8 cellular contexts compared by ENCODE assay signal in the genomic region with DNA sequence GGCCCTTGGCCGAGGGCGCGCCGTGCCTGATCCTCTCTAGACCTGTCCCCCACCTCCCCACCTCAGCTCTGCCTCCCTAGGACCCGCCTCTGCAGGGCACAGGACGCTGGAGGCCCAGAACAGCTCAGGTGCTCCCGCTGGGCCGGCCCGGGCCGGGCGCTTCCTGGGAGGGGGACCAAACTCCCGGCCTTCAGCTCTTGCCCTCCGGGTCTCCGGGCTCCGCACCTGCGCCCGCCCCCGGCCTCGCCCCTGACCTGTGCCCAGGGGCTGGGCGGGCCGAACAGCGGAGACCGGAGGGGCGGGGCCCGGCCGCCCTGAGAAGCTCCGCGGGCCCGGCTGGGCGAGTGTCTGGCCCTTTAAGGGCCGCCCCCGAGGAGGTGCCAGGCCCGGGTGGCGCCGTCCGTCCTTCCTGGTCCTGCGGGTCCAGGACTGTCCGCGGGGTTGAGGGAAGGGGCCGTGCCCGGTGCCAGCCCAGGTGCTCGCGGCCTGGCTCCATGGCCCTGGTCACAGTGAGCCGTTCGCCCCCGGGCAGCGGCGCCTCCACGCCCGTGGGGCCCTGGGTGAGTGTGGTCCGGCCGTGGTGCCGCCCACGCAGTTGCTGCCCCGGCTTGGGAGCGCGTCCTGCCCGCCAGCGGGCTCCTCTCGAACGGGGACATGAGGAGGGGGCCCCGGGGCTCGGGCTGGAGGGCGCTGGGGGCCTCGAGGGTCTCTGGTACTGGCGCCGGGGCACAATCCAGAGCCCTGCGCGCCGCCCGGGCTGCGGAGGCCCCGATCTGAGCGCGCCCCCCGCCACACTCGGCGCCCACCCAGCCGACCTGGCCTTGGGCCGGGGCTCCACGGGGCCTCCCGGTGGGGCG. TPM values are rescaled to one million over a fixed set of nuclear protein-coding genes. Genes with fewer than 3 reads are reported as not detected.
A peak's percentile ranks its signal among the peaks of the same experiment; 100 is the strongest.
DNase-seq lines count a peak whose midpoint lies in the region; ATAC-seq and TF ChIP-seq lines count a peak whose summit lies in the region.

A gene with protein sequence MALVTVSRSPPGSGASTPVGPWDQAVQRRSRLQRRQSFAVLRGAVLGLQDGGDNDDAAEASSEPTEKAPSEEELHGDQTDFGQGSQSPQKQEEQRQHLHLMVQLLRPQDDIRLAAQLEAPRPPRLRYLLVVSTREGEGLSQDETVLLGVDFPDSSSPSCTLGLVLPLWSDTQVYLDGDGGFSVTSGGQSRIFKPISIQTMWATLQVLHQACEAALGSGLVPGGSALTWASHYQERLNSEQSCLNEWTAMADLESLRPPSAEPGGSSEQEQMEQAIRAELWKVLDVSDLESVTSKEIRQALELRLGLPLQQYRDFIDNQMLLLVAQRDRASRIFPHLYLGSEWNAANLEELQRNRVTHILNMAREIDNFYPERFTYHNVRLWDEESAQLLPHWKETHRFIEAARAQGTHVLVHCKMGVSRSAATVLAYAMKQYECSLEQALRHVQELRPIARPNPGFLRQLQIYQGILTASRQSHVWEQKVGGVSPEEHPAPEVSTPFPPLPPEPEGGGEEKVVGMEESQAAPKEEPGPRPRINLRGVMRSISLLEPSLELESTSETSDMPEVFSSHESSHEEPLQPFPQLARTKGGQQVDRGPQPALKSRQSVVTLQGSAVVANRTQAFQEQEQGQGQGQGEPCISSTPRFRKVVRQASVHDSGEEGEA (plus strand): TSS at position 399 of the 857 bp plus-strand sequence. CDS start 96 bp downstream, at position 495.

- H3K9ac ChIP-seq in iPS-18a (ENCODE audit: low read length): peak within 1 kb of the TSS; percentile 56

- H3K4me1 ChIP-seq in CD8-positive, alpha-beta T cell (ENCODE audit: insufficient read depth, low read length): peaks cover 20% of the 10 kb centered on the region
- peaks cover 5% of the 10 kb centered on the region for H3K4me1 ChIP-seq in iPS-18a (ENCODE audit: control insufficient read depth, low read depth, low read length)

- H3K4me3 Mint-ChIP-seq in CD8-positive, alpha-beta T cell: peak within 1 kb of the TSS; percentile 72

- intact Hi-C loops in CD8-positive, alpha-beta T cell (cut with DNase I, micrococcal nuclease): loop anchor here in 1 of 2 experiments (1.0 to 2.0 kb wide), 2 partner anchors 14 to 15 kb away; a partner anchor contains a TSS

- POLR2A ChIA-PET in CD8-positive, alpha-beta T cell (lab: Charles Lee): interaction anchor here (0.6 to 4.4 kb wide), 18 partner anchors 9 to 684 kb away, joined by 3 to 31 read pairs (median 4); a partner anchor contains a TSS

- peaks cover 29% of the 10 kb centered on the region for H3K36me3 Mint-ChIP-seq in CD8-positive, alpha-beta T cell

- peak within 1 kb of the TSS; percentile 72 for H3K27ac Mint-ChIP-seq in CD8-positive, alpha-beta T cell

- no peaks in the 10 kb centered on the region for H3K27me3 Mint-ChIP-seq in CD8-positive, alpha-beta T cell (ENCODE audit: low read depth)

- no peaks in the 10 kb centered on the region for H3K9me3 Mint-ChIP-seq in CD8-positive, alpha-beta T cell

- ATAC-seq in CD8-positive, alpha-beta T cell: peak; percentile 72
- ATAC-seq in GM18517 (IDR thresholded peaks at IDR 0.05; ENCODE audit: unreplicated experiment) (no peak), HG03565 (IDR thresholded peaks at IDR 0.05; ENCODE audit: unreplicated experiment) (no peak)

- peak in 6 of 7 experiments; percentile 19 to 72 (median 44) for DNase-seq in CD8-positive, alpha-beta T cell
- peak; percentile 99 for DNase-seq in HuH-7.5 (ENCODE audit: low spot score)
- DNase-seq in SW480 (ENCODE audit: low spot score): peak; percentile 86
- DNase-seq in cardiac fibroblast (ENCODE audit: low read depth in 2 of 2): peak; percentile 50 to 67
- DNase-seq in retinal pigment epithelial cell (ENCODE audit: low read depth): no peak

- CTCF ChIA-PET in CD8-positive, alpha-beta T cell (lab: Charles Lee): interaction anchor here (0.5 to 3.6 kb wide), 7 partner anchors 12 to 272 kb away, joined by 3 to 17 read pairs (median 4); no protein-coding TSS in a partner anchor

- TF ChIP-seq CTCF in CD8-positive, alpha-beta T cell (IDR thresholded peaks at IDR 0.05): no peak
- no peak for TF ChIP-seq CTCF in cardiac fibroblast (IDR thresholded peaks at IDR 0.05; ENCODE audit: low read depth, low read length)
- no peak for TF ChIP-seq CTCF in retinal pigment epithelial cell (conservative IDR thresholded peaks at IDR 0.05; ENCODE audit: low read depth, low read length)

- H3K27me3 ChIP-seq in CD8-positive, alpha-beta T cell (ENCODE audit: insufficient read depth, low read length): no peaks in the 10 kb centered on the region
- peaks cover 12% of the 10 kb centered on the region for H3K27me3 ChIP-seq in iPS-18a (ENCODE audit: control insufficient read depth, insufficient read depth, low read length)

- H3K4me3 ChIP-seq in CD8-positive, alpha-beta T cell (ENCODE audit: low read depth, low read length): peak within 1 kb of the TSS; percentile 63
- H3K4me3 ChIP-seq in cardiac fibroblast (replicated peaks in 1 of 2; ENCODE audit: low read depth in 2 of 2, low read length in 2 of 2): peak within 1 kb of the TSS; percentile 68 to 84
- H3K4me3 ChIP-seq in iPS-18a (ENCODE audit: low read length): peak within 1 kb of the TSS; percentile 77
- H3K4me3 ChIP-seq in retinal pigment epithelial cell (ENCODE audit: low read length): peak within 1 kb of the TSS; percentile 69

- H3K27ac ChIP-seq in CD8-positive, alpha-beta T cell (ENCODE audit: low read depth, low read length): peak within 1 kb of the TSS; percentile 37
- H3K27ac ChIP-seq in iPS-18a (ENCODE audit: low read length): peak within 1 kb of the TSS; percentile 24

- no peaks in the 10 kb centered on the region for H3K9me3 ChIP-seq in CD8-positive, alpha-beta T cell (ENCODE audit: low read length)
- H3K9me3 ChIP-seq in iPS-18a (ENCODE audit: control insufficient read depth, low read depth, low read length): no peaks in the 10 kb centered on the region

- peaks cover 27% of the 10 kb centered on the region for H3K36me3 ChIP-seq in CD8-positive, alpha-beta T cell (ENCODE audit: insufficient read depth, low read length)
- peaks cover 7% of the 10 kb centered on the region for H3K36me3 ChIP-seq in iPS-18a (ENCODE audit: control insufficient read depth, low read depth, low read length)

- H3K4me1 Mint-ChIP-seq in CD8-positive, alpha-beta T cell (ENCODE audit: low read depth): peaks cover 16% of the 10 kb centered on the region

RNA-seq across cellular contexts. Expression of the gene that starts here (rescaled TPM):
- total RNA-seq in CD8-positive, alpha-beta T cell: 1 to 10 TPM; 5.9 to 9.9 TPM
